ENCODE assay signal across 16 cellular contexts in the genomic region with DNA sequence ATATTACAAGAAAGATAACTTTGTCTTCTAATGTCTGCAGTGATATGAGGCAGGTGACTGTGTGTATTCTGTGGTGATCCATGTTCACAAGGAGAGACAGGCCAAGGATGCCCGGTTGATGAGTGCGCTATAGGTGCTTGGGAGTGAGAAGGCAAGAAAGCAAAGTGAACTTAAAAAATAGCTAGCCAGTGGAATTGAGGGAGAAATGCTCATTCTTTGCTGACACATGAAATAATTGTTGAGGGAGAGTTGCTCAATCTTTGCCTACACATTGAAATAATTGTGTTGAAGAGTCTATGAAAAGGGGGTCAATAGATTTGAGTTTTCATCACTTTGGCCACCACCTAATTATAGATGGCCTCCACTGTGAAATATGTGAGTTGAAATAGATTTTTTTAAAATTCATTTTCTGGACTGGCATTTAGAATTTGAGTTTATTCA.
DNase-seq lines count a peak whose midpoint lies in the region; ATAC-seq and TF ChIP-seq lines count a peak whose summit lies in the region.
"Had no signal": no experiment of that assay in that cellular context is flagged by ENCODE, and none has a peak within 500 bp of the region (broad histone marks: within the 10 kb centered on the region; RNA-seq: fewer than 3 reads in every experiment).

No MANE protein-coding gene starts in this region.

- H2AFZ ChIP-seq in KMS-11 (ENCODE audit: low read depth) = no peak overlapping the region

- no peaks in the 10 kb centered on the region for H3K36me3 Mint-ChIP-seq in effector memory CD8-positive, alpha-beta T cell (ENCODE audit: insufficient read depth)

- H3K27me3 Mint-ChIP-seq in effector memory CD8-positive, alpha-beta T cell = no peaks in the 10 kb centered on the region
- H3K27me3 Mint-ChIP-seq: CD4-positive, CD25-positive, alpha-beta regulatory T cell had no signal

- no peaks in the 10 kb centered on the region for H3K79me2 ChIP-seq in KMS-11 (ENCODE audit: insufficient read depth, low read depth)

- no peak for ATAC-seq in effector memory CD8-positive, alpha-beta T cell (replicated peaks)
- ATAC-seq in HG03280 (IDR thresholded peaks at IDR 0.05; ENCODE audit: unreplicated experiment) = no peak
- ATAC-seq: heart right ventricle had no signal

- H3K9me3 ChIP-seq in BLaER1 treated with 17β-estradiol and CSF1 and Interleukin-3, amounts not matched to agents 10 nM and 100 nM (replicated peaks in 1 of 11) = peaks cover 4 to 36% (median 13%) of the 10 kb centered on the region in 11 experiments; a peak in 14 of 22 replicates
- H3K9me3 ChIP-seq in tibial nerve = no peaks in the 10 kb centered on the region
- H3K9me3 ChIP-seq: tibial artery had no signal

- no peaks in the 10 kb centered on the region for H3K9me3 Mint-ChIP-seq in effector memory CD8-positive, alpha-beta T cell
- H3K9me3 Mint-ChIP-seq: activated T-cell treated with anti-CD3 and anti-CD28 coated beads, Interleukin-2, amount 50 U/mL, for 4 hours; CD4-positive, CD25-positive, alpha-beta regulatory T cell had no signal

- H3K27ac ChIP-seq in BLaER1 treated with 17β-estradiol and CSF1 and Interleukin-3, amounts not matched to agents 10 nM and 100 nM = peak overlapping the region in 5 of 11 experiments; percentile 41 to 71 (median 55); a peak in 8 of 22 replicates
- no peak overlapping the region for H3K27ac ChIP-seq in KMS-11
- no peak overlapping the region for H3K27ac ChIP-seq in tibial nerve
- H3K27ac ChIP-seq: heart right ventricle had no signal

- H3K4me3 ChIP-seq in AG10803 (ENCODE audit: low read length) = no peak overlapping the region
- no peak overlapping the region for H3K4me3 ChIP-seq in BLaER1 treated with 17β-estradiol and CSF1 and Interleukin-3, amounts not matched to agents 10 nM and 100 nM
- no peak overlapping the region for H3K4me3 ChIP-seq in KMS-11 (IDR thresholded peaks at IDR 0.05; ENCODE audit: insufficient read depth, low read depth, low read length)
- no peak overlapping the region for H3K4me3 ChIP-seq in tibial nerve
- H3K4me3 ChIP-seq: heart right ventricle, tibial artery had no signal

- DNase-seq in AG10803 (ENCODE audit: low read depth) = peak; percentile 64
- no peak for DNase-seq in effector memory CD8-positive, alpha-beta T cell
- no peak for DNase-seq in tibial nerve (ENCODE audit: low spot score in 2 of 2)
- DNase-seq in hypothalamus (lab: John Stamatoyannopoulos, UW) = no peak
- DNase-seq: activated T-cell treated with anti-CD3 and anti-CD28 coated beads, Interleukin-2, amount 50 U/mL, for 4 hours; H7; heart right ventricle; NCI-H2107; nucleus accumbens; RPMI8226; stimulated activated CD4-positive, alpha-beta T cell treated with anti-CD3 and anti-CD28 coated beads, Interleukin-2, amount 100 ng/mL, for 48 hours; tibial artery had no signal

- peaks cover 0 to 34% (median 17%) of the 10 kb centered on the region in 11 experiments; a peak in 14 of 22 replicates for H3K36me3 ChIP-seq in BLaER1 treated with 17β-estradiol and CSF1 and Interleukin-3, amounts not matched to agents 10 nM and 100 nM
- no peaks in the 10 kb centered on the region for H3K36me3 ChIP-seq in KMS-11 (ENCODE audit: insufficient read depth)
- H3K36me3 ChIP-seq in tibial nerve = peaks cover 0 to 7% (median 0%) of the 10 kb centered on the region in 3 donors

- no peak for TF ChIP-seq POLR2A in tibial nerve (IDR thresholded peaks at IDR 0.05)

- H3K4me2 ChIP-seq in BLaER1 treated with 17β-estradiol and CSF1 and Interleukin-3, amounts not matched to agents 10 nM and 100 nM = peak overlapping the region in 6 of 11 experiments; percentile 12 to 81 (median 60); a peak in 11 of 22 replicates
- H3K4me2 ChIP-seq in KMS-11 = peak overlapping the region; percentile 83

- H3K27me3 ChIP-seq in BLaER1 treated with 17β-estradiol and CSF1 and Interleukin-3, amounts not matched to agents 10 nM and 100 nM = no peaks in the 10 kb centered on the region
- H3K27me3 ChIP-seq in KMS-11 (ENCODE audit: insufficient read depth, low read depth) = peaks cover 49% of the 10 kb centered on the region
- no peaks in the 10 kb centered on the region for H3K27me3 ChIP-seq in tibial nerve
- H3K27me3 ChIP-seq: heart right ventricle, tibial artery had no signal

- H3K4me1 Mint-ChIP-seq in effector memory CD8-positive, alpha-beta T cell (ENCODE audit: low read depth in 2 of 2) = peaks cover 12 to 20% of the 10 kb centered on the region in 2 donors

- H3K9ac ChIP-seq in BLaER1 treated with 17β-estradiol and CSF1 and Interleukin-3, amounts not matched to agents 10 nM and 100 nM = peak overlapping the region in 2 of 11 experiments; percentile 8 to 39; a peak in 1 of 22 replicates
- H3K9ac ChIP-seq in KMS-11 = no peak overlapping the region

- H3K4me3 Mint-ChIP-seq in effector memory CD8-positive, alpha-beta T cell = peak overlapping the region; percentile 26 to 42
- H3K4me3 Mint-ChIP-seq: activated T-cell treated with anti-CD3 and anti-CD28 coated beads, Interleukin-2, amount 50 U/mL, for 4 hours had no signal

- H3K27ac Mint-ChIP-seq in effector memory CD8-positive, alpha-beta T cell = peak overlapping the region in 1 of 2 donors; percentile 14

- H3K4me1 ChIP-seq in BLaER1 treated with 17β-estradiol and CSF1 and Interleukin-3, amounts not matched to agents 10 nM and 100 nM = peaks cover 8 to 54% (median 13%) of the 10 kb centered on the region in 10 experiments; a peak in 17 of 20 replicates
- H3K4me1 ChIP-seq in KMS-11 (ENCODE audit: low read depth, poor library complexity, severe bottlenecking) (peaks cover 18% of the 10 kb centered on the region), tibial nerve (peaks cover 0 to 19% (median 11%) of the 10 kb centered on the region in 4 donors)

- 83 to 91% methylated on average over 2 of the region's 2 CpGs for WGBS in tibial nerve, 2 donors

- TF ChIP-seq CTCF in AG10803 (conservative IDR thresholded peaks at IDR 0.05; ENCODE audit: low read length) (no peak), KMS-11 (conservative IDR thresholded peaks at IDR 0.05; ENCODE audit: low read depth, low read length) (no peak), tibial nerve (IDR thresholded peaks at IDR 0.05) (no peak)

- no peaks in the 10 kb centered on the region for H4K20me1 ChIP-seq in BLaER1 treated with 17β-estradiol and CSF1 and Interleukin-3, amounts not matched to agents 10 nM and 100 nM
- H4K20me1 ChIP-seq in KMS-11 (ENCODE audit: insufficient read depth) = peaks cover 8% of the 10 kb centered on the region; the same call in 1 of the 2 replicates

- TF ChIP-seq EP300 in tibial nerve (IDR thresholded peaks at IDR 0.05) = no peak
